ENCODE assay signal across 14 cellular contexts in genomic region chr3:125200731-125201139, GRCh38. TPM values are rescaled to one million over a fixed set of nuclear protein-coding genes. Genes with fewer than 3 reads are reported as not detected.
A peak's percentile ranks its signal among the peaks of the same experiment; 100 is the strongest.
DNase-seq lines count a peak whose midpoint lies in the region; ATAC-seq lines count a peak whose summit lies in the region.
"Had no signal": no experiment of that assay in that cellular context is flagged by ENCODE, and none has a peak within 500 bp of the region (broad histone marks: within the 10 kb centered on the region; RNA-seq: fewer than 3 reads in every experiment).

No MANE protein-coding gene starts in this region.

- no peak overlapping the region for H3K4me2 ChIP-seq in mesenchymal stem cell (ENCODE audit: low read length, poor library complexity, severe bottlenecking)

- H3K9ac ChIP-seq in mesenchymal stem cell (ENCODE audit: low read length), result no peak overlapping the region

- peak overlapping the region in 1 of 8 donors; percentile 22 for H3K4me3 Mint-ChIP-seq in CD4-positive, alpha-beta memory T cell
- H3K4me3 Mint-ChIP-seq: activated naive CD8-positive, alpha-beta T cell treated with anti-CD3 and anti-CD28 coated beads for 36 hours; dendritic cell treated with granulocyte-macrophage colony-stimulating factor and Interleukin-4, amounts not matched to agents 40 ng/mL and 50 ng/mL, for 4 days had no signal

- POLR2A ChIA-PET in CD4-positive, alpha-beta memory T cell (lab: Charles Lee; ENCODE audit: partially characterized antibody), result no interaction called here

- no peak overlapping the region for H4K8ac ChIP-seq in mesenchymal stem cell (ENCODE audit: low read length)

- in situ Hi-C loops in HAP-1 (cut with MboI; ENCODE audit: low sequenced_read_pairs), result no loop called here

- no peak overlapping the region for H2BK15ac ChIP-seq in mesenchymal stem cell (ENCODE audit: low read depth, poor library complexity, severe bottlenecking)

- no peak overlapping the region for H3K4ac ChIP-seq in mesenchymal stem cell (ENCODE audit: low read depth in 1 of 2, low read length in 2 of 2)

- no peak overlapping the region for H3K14ac ChIP-seq in mesenchymal stem cell (ENCODE audit: low read length in 2 of 2)

- peak overlapping the region; percentile 29 for H2AK5ac ChIP-seq in mesenchymal stem cell (ENCODE audit: low read length, severe bottlenecking)

- H3K4me3 ChIP-seq in mesenchymal stem cell (ENCODE audit: insufficient read depth in 1 of 2, low read depth in 1 of 2, low read length in 2 of 2), result no peak overlapping the region
- H3K4me3 ChIP-seq in HAP-1, result no peak overlapping the region
- no peak overlapping the region for H3K4me3 ChIP-seq in CD4-positive, alpha-beta memory T cell (ENCODE audit: low read length in 2 of 2)
- H3K4me3 ChIP-seq: heart right ventricle had no signal

- no peak overlapping the region for H3K27ac ChIP-seq in mesenchymal stem cell (ENCODE audit: low read length, poor library complexity, severe bottlenecking)
- H3K27ac ChIP-seq in CD4-positive, alpha-beta memory T cell (ENCODE audit: low read depth, low read length), result no peak overlapping the region
- H3K27ac ChIP-seq: 22Rv1, heart right ventricle had no signal

- ATAC-seq in activated CD4-positive, CD25-positive, alpha-beta regulatory T cell treated with anti-CD3 and anti-CD28 coated beads, Interleukin-2, amount 50 U/mL, for 24 hours, result peak; percentile 35 to 53
- ATAC-seq in GM21723 (IDR thresholded peaks at IDR 0.05; ENCODE audit: unreplicated experiment) (peak; percentile 77), HG03280 (IDR thresholded peaks at IDR 0.05; ENCODE audit: unreplicated experiment) (peak; percentile 77)
- ATAC-seq: heart right ventricle had no signal

- no peaks in the 10 kb centered on the region for H3K36me3 ChIP-seq in mesenchymal stem cell (ENCODE audit: control insufficient read depth in 1 of 2, insufficient read depth in 2 of 2, low read depth in 1 of 2, low read length in 2 of 2)
- H3K36me3 ChIP-seq in HAP-1 (replicated peaks), result no peaks in the 10 kb centered on the region
- H3K36me3 ChIP-seq in CD4-positive, alpha-beta memory T cell (ENCODE audit: insufficient read depth, low read length), result no peaks in the 10 kb centered on the region
- H3K36me3 ChIP-seq: heart right ventricle had no signal

- no peak overlapping the region for H2BK5ac ChIP-seq in mesenchymal stem cell (ENCODE audit: low read depth, low read length, poor library complexity, severe bottlenecking)

- H3K4me1 ChIP-seq in mesenchymal stem cell (ENCODE audit: control insufficient read depth, insufficient read depth, low read depth, low read length) (no peaks in the 10 kb centered on the region), HAP-1 (no peaks in the 10 kb centered on the region)
- no peaks in the 10 kb centered on the region for H3K4me1 ChIP-seq in CD4-positive, alpha-beta memory T cell (ENCODE audit: insufficient read depth, low read length)
- H3K4me1 ChIP-seq: heart right ventricle had no signal

- no peak overlapping the region for H2BK12ac ChIP-seq in mesenchymal stem cell (ENCODE audit: low read length in 2 of 2)

- peaks cover 0 to 7% (median 5%) of the 10 kb centered on the region in 8 donors for H3K9me3 Mint-ChIP-seq in CD4-positive, alpha-beta memory T cell
- H3K9me3 Mint-ChIP-seq: dendritic cell treated with granulocyte-macrophage colony-stimulating factor and Interleukin-4, amounts not matched to agents 40 ng/mL and 50 ng/mL, for 4 days had no signal

- CTCF ChIA-PET in CD4-positive, alpha-beta memory T cell (lab: Charles Lee; ENCODE audit: partially characterized antibody), result no interaction called here

- H3K79me1 ChIP-seq in mesenchymal stem cell (replicated peaks; ENCODE audit: low read length, poor library complexity, severe bottlenecking), result peaks cover 3% of the 10 kb centered on the region

- no peak overlapping the region for H2BK120ac ChIP-seq in mesenchymal stem cell (ENCODE audit: low read depth, low read length)

- peaks cover 0 to 5% (median 0%) of the 10 kb centered on the region in 4 donors for H3K4me1 Mint-ChIP-seq in CD4-positive, alpha-beta memory T cell
- H3K4me1 Mint-ChIP-seq: activated naive CD8-positive, alpha-beta T cell treated with anti-CD3 and anti-CD28 coated beads for 36 hours had no signal

- 97% methylated on average over 6 of the region's 6 CpGs for WGBS in mesenchymal stem cell

- no peak for DNase-seq in activated CD4-positive, CD25-positive, alpha-beta regulatory T cell treated with anti-CD3 and anti-CD28 coated beads, Interleukin-2, amount 50 U/mL, for 72 hours
- DNase-seq in mesenchymal stem cell, result no peak
- DNase-seq in NCI-H1417 (lab: John Stamatoyannopoulos, UW), result no peak
- no peak for DNase-seq in HAP-1 (ENCODE audit: low spot score in 2 of 2)
- DNase-seq in CD4-positive, alpha-beta memory T cell, result no peak
- DNase-seq: activated CD4-positive, alpha-beta T cell treated with anti-CD3 and anti-CD28 coated beads for 4 hours; activated naive CD8-positive, alpha-beta T cell treated with anti-CD3 and anti-CD28 coated beads for 36 hours; DMS 273 treated with DMSO at 0.1 percent for 48 hours; heart right ventricle had no signal

- H3K27me3 Mint-ChIP-seq in CD4-positive, alpha-beta memory T cell, result peaks cover 6 to 9% of the 10 kb centered on the region in 2 donors
- H3K27me3 Mint-ChIP-seq: dendritic cell treated with granulocyte-macrophage colony-stimulating factor and Interleukin-4, amounts not matched to agents 40 ng/mL and 50 ng/mL, for 4 days had no signal

- H3K18ac ChIP-seq in mesenchymal stem cell (ENCODE audit: low read depth in 1 of 2, low read length in 2 of 2), result no peak overlapping the region

- no peaks in the 10 kb centered on the region for H3K36me3 Mint-ChIP-seq in CD4-positive, alpha-beta memory T cell
- H3K36me3 Mint-ChIP-seq: activated naive CD8-positive, alpha-beta T cell treated with anti-CD3 and anti-CD28 coated beads for 36 hours had no signal

- no peaks in the 10 kb centered on the region for H3K9me3 ChIP-seq in mesenchymal stem cell (ENCODE audit: control insufficient read depth, low read length)
- 0 out of 2 replicates have a peak, but pooled peaks cover 6% of the 10 kb centered on the region for H3K9me3 ChIP-seq in HAP-1
- H3K9me3 ChIP-seq in CD4-positive, alpha-beta memory T cell (ENCODE audit: control insufficient read depth in 1 of 2, low read length in 2 of 2), result no peaks in the 10 kb centered on the region

- no peak overlapping the region for H4K91ac ChIP-seq in mesenchymal stem cell (ENCODE audit: low read length)

- no peak overlapping the region for H2AFZ ChIP-seq in mesenchymal stem cell (ENCODE audit: low read depth, low read length)

- no peak overlapping the region for H3K23ac ChIP-seq in mesenchymal stem cell (ENCODE audit: low read length in 2 of 2)

- intact Hi-C loops in CD4-positive, alpha-beta memory T cell (cut with micrococcal nuclease), result no loop called here

- H3K27me3 ChIP-seq in mesenchymal stem cell (ENCODE audit: control insufficient read depth in 1 of 2, insufficient read depth in 1 of 2, low read length in 2 of 2), result no peaks in the 10 kb centered on the region
- no peaks in the 10 kb centered on the region for H3K27me3 ChIP-seq in HAP-1 (ENCODE audit: low read depth)
- H3K27me3 ChIP-seq in CD4-positive, alpha-beta memory T cell (ENCODE audit: insufficient read depth, low read length), result no peaks in the 10 kb centered on the region
- H3K27me3 ChIP-seq: heart right ventricle had no signal

- no peak overlapping the region for H3K27ac Mint-ChIP-seq in CD4-positive, alpha-beta memory T cell
- H3K27ac Mint-ChIP-seq: activated naive CD8-positive, alpha-beta T cell treated with anti-CD3 and anti-CD28 coated beads for 36 hours; dendritic cell treated with granulocyte-macrophage colony-stimulating factor and Interleukin-4, amounts not matched to agents 40 ng/mL and 50 ng/mL, for 4 days had no signal

RNA-seq across cellular contexts. Expression of gene SLC12A8, which starts 11.8 kb away (rescaled TPM):
- polyA plus RNA-seq in mesenchymal stem cell (2013, experiment 1 of 2), result 61.3 TPM
- 60.4 TPM for polyA plus RNA-seq in mesenchymal stem cell (2013, experiment 2 of 2)
- not detected for total RNA-seq in CD4-positive, alpha-beta memory T cell
- not detected for polyA plus RNA-seq in CD4-positive, alpha-beta memory T cell
